ENCODE assay signal across 8 cellular contexts in genomic region chr17:78789663-78790181, GRCh38. TPM values are rescaled to one million over a fixed set of nuclear protein-coding genes. Genes with fewer than 3 reads are reported as not detected.
DNase-seq lines count a peak whose midpoint lies in the region; ATAC-seq and TF ChIP-seq lines count a peak whose summit lies in the region.

No MANE protein-coding gene starts in this region.

- H3K4me1 ChIP-seq in liver (ENCODE audit: control insufficient read depth in 4 of 4, insufficient read depth in 4 of 4, low read length in 3 of 4) = peaks cover 2 to 17% (median 14%) of the 10 kb centered on the region in 4 donors
- H3K4me1 ChIP-seq in GM23338 (ENCODE audit: insufficient read depth) = peaks cover 6% of the 10 kb centered on the region

- peaks cover 22% of the 10 kb centered on the region for H3K36me3 Mint-ChIP-seq in GM23338 (ENCODE audit: low read depth)

- peaks cover 4% of the 10 kb centered on the region for H3K27me3 Mint-ChIP-seq in GM23338 (ENCODE audit: insufficient read depth, low read depth, poor library complexity)

- H3K9me3 Mint-ChIP-seq in GM23338 = no peaks in the 10 kb centered on the region

- H3K27ac ChIP-seq in liver (ENCODE audit: low read depth in 1 of 2, low read length in 2 of 2) (peak overlapping the region; percentile 43 to 63), GM23338 (ENCODE audit: low read depth) (no peak overlapping the region)

- H3K27me3 ChIP-seq in liver (ENCODE audit: control insufficient read depth in 4 of 4, insufficient read depth in 4 of 4, low read length in 3 of 4) (no peaks in the 10 kb centered on the region), GM23338 (ENCODE audit: insufficient read depth) (no peaks in the 10 kb centered on the region)

- no peaks in the 10 kb centered on the region for H4K20me1 ChIP-seq in GM23338 (replicated peaks; ENCODE audit: insufficient read depth)

- H3K79me2 ChIP-seq in GM23338 (replicated peaks; ENCODE audit: insufficient read depth) = no peaks in the 10 kb centered on the region

- DNase-seq in Ammon's horn (ENCODE audit: low spot score) = peak; percentile 73
- peak; percentile 82 to 84 for DNase-seq in NCI-H446 (lab: John Stamatoyannopoulos, UW)
- DNase-seq in anterior cingulate cortex (lab: John Stamatoyannopoulos, UW) = peak in 38 of 58 donors; percentile 21 to 80 (median 50)
- DNase-seq in 8988T = no peak
- DNase-seq in GM23338 (ENCODE audit: low spot score) = no peak
- DNase-seq in HK-2 (ENCODE audit: unreplicated experiment) = no peak

- no peak overlapping the region for H2AFZ ChIP-seq in GM23338

- H3K9ac ChIP-seq in liver (ENCODE audit: low read depth in 1 of 2, low read length in 2 of 2) = no peak overlapping the region

- peak in 1 of 2 donors; percentile 30 for TF ChIP-seq RAD21 in liver (IDR thresholded peaks at IDR 0.05)

- ATAC-seq in GM23338 (no peak), GM18907 (IDR thresholded peaks at IDR 0.05; ENCODE audit: unreplicated experiment) (no peak)

- H3K4me3 ChIP-seq in liver (ENCODE audit: low read depth in 1 of 3, low read length in 3 of 3) (no peak overlapping the region), GM23338 (no peak overlapping the region)

- TF ChIP-seq CTCF in liver (IDR thresholded peaks at IDR 0.05; ENCODE audit: low read depth, low read length, missing input control) = no peak
- no peak for TF ChIP-seq CTCF in GM23338 (conservative IDR thresholded peaks at IDR 0.05; ENCODE audit: low read depth in 2 of 2)

- no peaks in the 10 kb centered on the region for H3K9me2 ChIP-seq in GM23338 (ENCODE audit: insufficient read depth)

- H3K4me3 Mint-ChIP-seq in GM23338 = no peak overlapping the region

- H3F3A ChIP-seq in GM23338 (replicated peaks; ENCODE audit: low read depth) = no peaks in the 10 kb centered on the region

- H3K36me3 ChIP-seq in liver (ENCODE audit: control insufficient read depth in 4 of 4, insufficient read depth in 3 of 4, low read depth in 1 of 4, low read length in 3 of 4) = peaks cover 0 to 15% (median 3%) of the 10 kb centered on the region in 4 donors
- H3K36me3 ChIP-seq in GM23338 (ENCODE audit: insufficient read depth) = no peaks in the 10 kb centered on the region; the same call in 1 of the 2 replicates

- H3K4me1 Mint-ChIP-seq in GM23338 = peaks cover 7% of the 10 kb centered on the region; the same call in 2 of the 3 replicates

- H3K4me2 ChIP-seq in GM23338 = no peak overlapping the region

- no peak overlapping the region for H3K27ac Mint-ChIP-seq in GM23338

- WGBS in liver = 29% methylated on average over 14 of the region's 14 CpGs

- H3K9me3 ChIP-seq in liver (ENCODE audit: control insufficient read depth in 4 of 4, low read length in 3 of 4) = no peaks in the 10 kb centered on the region

TF ChIP-seq in liver, 16 proteins besides CTCF, POLR2A, EP300 and RAD21:
- TF ChIP-seq NR2F2 (IDR thresholded peaks at IDR 0.05) (no peak), HNF4A (conservative IDR thresholded peaks at IDR 0.05) (peak in 1 of 2 donors; percentile 9)

TF ChIP-seq in GM23338, 12 proteins besides CTCF, POLR2A, EP300 and RAD21:
- TF ChIP-seq ZNF462 (CRISPR knock-in tag; IDR thresholded peaks at IDR 0.05) (no peak), ZNF114 (CRISPR knock-in tag; IDR thresholded peaks at IDR 0.05) (no peak), ZNF331 (CRISPR knock-in tag; IDR thresholded peaks at IDR 0.05; ENCODE audit: low read depth) (no peak), EZH2 (IDR thresholded peaks at IDR 0.05; ENCODE audit: low read depth, unreplicated experiment) (no peak), REST (IDR thresholded peaks at IDR 0.05; ENCODE audit: unreplicated experiment) (no peak), NANOG (IDR thresholded peaks at IDR 0.05; ENCODE audit: borderline replicate concordance) (no peak)

RNA-seq across cellular contexts. Expression of gene CYTH1, which starts 7.6 kb away (rescaled TPM):
- 10 to 100 TPM; 16.7 to 32.1 TPM for total RNA-seq in liver
- 10 to 100 TPM; 15.4 to 24.5 TPM for polyA plus RNA-seq in liver
- 14.5 and 21.2 TPM in 2 replicates for total RNA-seq in GM23338 (2014; rRNA removed; shearing (Covaris generic))
- 12.2 and 13.8 TPM in 2 replicates for polyA plus RNA-seq in GM23338 (2016; fragmentation: Nextera tagmentation; extraction: Ambion mirVana)

RNA-seq across cellular contexts. Expression of gene USP36, which starts 50.9 kb away (rescaled TPM):
- 10 to 100 TPM in 1 of 2 donors, 1 to 10 TPM in 1; 8.0 to 20.7 TPM for total RNA-seq in liver
- polyA plus RNA-seq in liver (10 to 100 TPM in 1 of 2 donors, 1 to 10 TPM in 1; 9.4 to 11.6 TPM), GM23338 (2016; fragmentation: Nextera tagmentation; extraction: Ambion mirVana) (36.2 and 38.1 TPM in 2 replicates)
- 55.5 and 58.7 TPM in 2 replicates for total RNA-seq in GM23338 (2014; rRNA removed; shearing (Covaris generic))

Comparison
In these comparisons a context has a peak if more than half of its experiments do, and no peak if none do; other contexts are left out.
1. DNase-seq: peak in Ammon's horn (single experiment), NCI-H446 (2 of 2) and anterior cingulate cortex (38 of 58); none in 8988T (single experiment), GM23338 (single experiment) and HK-2 (single experiment).